1 cellular context compared by ENCODE assay signal in genomic region chr1:6026095-6026809, GRCh38.
A peak's percentile ranks its signal among the peaks of the same experiment; 100 is the strongest.
TF ChIP-seq lines count a peak whose summit lies in the region.

No MANE protein-coding gene starts in this region.

TF ChIP-seq in HepG2, 621 proteins besides CTCF, POLR2A, EP300 and RAD21 (continued from another document and continues in another):
- TF ChIP-seq ZC3H4 (CRISPR knock-in tag; IDR thresholded peaks at IDR 0.05; ENCODE audit: borderline replicate concordance) (no peak), CSRNP1 (CRISPR knock-in tag; IDR thresholded peaks at IDR 0.05) (peak; percentile 89; the same call in 1 of the 2 replicates), ARID4A (CRISPR knock-in tag; IDR thresholded peaks at IDR 0.05; ENCODE audit: borderline replicate concordance) (peak; percentile 76), PHF5A (CRISPR knock-in tag; IDR thresholded peaks at IDR 0.05; ENCODE audit: low read depth, unreplicated experiment) (no peak), CC2D1A (CRISPR knock-in tag; IDR thresholded peaks at IDR 0.05) (no peak), KDM6A (CRISPR knock-in tag; IDR thresholded peaks at IDR 0.05; ENCODE audit: low read depth) (no peak), ZBTB46 (CRISPR knock-in tag; IDR thresholded peaks at IDR 0.05; ENCODE audit: borderline replicate concordance) (no peak), ZNF720 (CRISPR knock-in tag; IDR thresholded peaks at IDR 0.05) (no peak), TBL1XR1 (IDR thresholded peaks at IDR 0.05; ENCODE audit: borderline replicate concordance, low read length, partially characterized antibody) (no peak), CHD4 (IDR thresholded peaks at IDR 0.05; ENCODE audit: borderline replicate concordance, low read length) (no peak), SALL1 (CRISPR knock-in tag; IDR thresholded peaks at IDR 0.05) (peak; percentile 81), ZNF383 (CRISPR knock-in tag; IDR thresholded peaks at IDR 0.05; ENCODE audit: borderline replicate concordance) (no peak), ZNF788 (CRISPR knock-in tag; IDR thresholded peaks at IDR 0.05; ENCODE audit: borderline replicate concordance) (no peak), MLXIP (CRISPR knock-in tag; IDR thresholded peaks at IDR 0.05; ENCODE audit: borderline replicate concordance) (peak; percentile 92; the same call in 1 of the 2 replicates), TFDP2 (CRISPR knock-in tag; IDR thresholded peaks at IDR 0.05) (peak; percentile 78; the same call in 1 of the 2 replicates), SPEN (CRISPR knock-in tag; IDR thresholded peaks at IDR 0.05; ENCODE audit: low read depth) (peak; percentile 68), RBFOX2 (IDR thresholded peaks at IDR 0.05; ENCODE audit: low read depth, low read length) (peak; percentile 69), ATF3 (CRISPR knock-in tag; IDR thresholded peaks at IDR 0.05) (no peak), ZNF780A (CRISPR knock-in tag; IDR thresholded peaks at IDR 0.05) (no peak), ZNF770 (CRISPR knock-in tag; IDR thresholded peaks at IDR 0.05) (no peak), NCOR1 (IDR thresholded peaks at IDR 0.05; ENCODE audit: borderline replicate concordance, low read length) (no peak), ZFYVE20 (CRISPR knock-in tag; IDR thresholded peaks at IDR 0.05; ENCODE audit: borderline replicate concordance, low read depth) (no peak), TAF15 (IDR thresholded peaks at IDR 0.05; ENCODE audit: low read depth, low read length, poor library complexity, severe bottlenecking) (no peak), ZNF704 (CRISPR knock-in tag; IDR thresholded peaks at IDR 0.05; ENCODE audit: borderline replicate concordance) (peak; percentile 83), NR2C2 (CRISPR knock-in tag; IDR thresholded peaks at IDR 0.05; ENCODE audit: borderline replicate concordance) (peak; percentile 65; the same call in 1 of the 2 replicates), ZBTB42 (CRISPR knock-in tag; IDR thresholded peaks at IDR 0.05) (no peak), HNF4A (CRISPR knock-in tag; IDR thresholded peaks at IDR 0.05) (peak; percentile 59), CBX1 (IDR thresholded peaks at IDR 0.05; ENCODE audit: low read depth) (no peak), GATAD1 (CRISPR knock-in tag; IDR thresholded peaks at IDR 0.05) (peak; percentile 45; the same call in 1 of the 2 replicates), NFAT5 (CRISPR knock-in tag; IDR thresholded peaks at IDR 0.05) (peak; percentile 85), ZKSCAN5 (CRISPR knock-in tag; IDR thresholded peaks at IDR 0.05) (no peak)
